Comparison of ENCODE assay signal across 8 cellular contexts in genomic region chr15:34318277-34319079, GRCh38. TPM values are rescaled to one million over a fixed set of nuclear protein-coding genes. Genes with fewer than 3 reads are reported as not detected.
DNase-seq lines count a peak whose midpoint lies in the region; ATAC-seq, FAIRE-seq and TF ChIP-seq lines count a peak whose summit lies in the region.

No MANE protein-coding gene starts in this region.

- TF ChIP-seq CTCF in transverse colon (IDR thresholded peaks at IDR 0.05), result no peak

- H3K4me1 ChIP-seq in SJCRH30, result no peaks in the 10 kb centered on the region; the same call in 1 of the 2 replicates
- peaks cover 0 to 28% (median 5%) of the 10 kb centered on the region in 4 donors for H3K4me1 ChIP-seq in transverse colon

- no peaks in the 10 kb centered on the region for H3K9me3 ChIP-seq in SJCRH30 (replicated peaks)
- no peaks in the 10 kb centered on the region for H3K9me3 ChIP-seq in transverse colon

- peaks cover 2% of the 10 kb centered on the region for H3K9me3 Mint-ChIP-seq in memory B cell

- no peaks in the 10 kb centered on the region for H3K27me3 Mint-ChIP-seq in memory B cell

- DNase-seq in ELF-1 (ENCODE audit: low read depth, low spot score), result peak; percentile 75
- peak; percentile 18 for DNase-seq in HuH-7.5 (ENCODE audit: low spot score)
- DNase-seq in SJCRH30, result peak; percentile 58 to 75
- DNase-seq in memory B cell (ENCODE audit: low spot score in 2 of 2), result no peak
- peak; percentile 80 for DNase-seq in transverse colon

- H3K36me3 ChIP-seq in SJCRH30 (no peaks in the 10 kb centered on the region), transverse colon (no peaks in the 10 kb centered on the region)

- in situ Hi-C loops in transverse colon (cut with MboI; ENCODE audit: low pct_ligation_motif_present in 1 of 4, low pct_unique_long_range_greater_than_20kb in 1 of 4, low sequenced_read_pairs in 3 of 4), result no loop called here

- intact Hi-C loops in transverse colon (cut with DNase I; ENCODE audit: low total_unique reads), result no loop called here

- ATAC-seq in GM21381 (IDR thresholded peaks at IDR 0.05; ENCODE audit: unreplicated experiment), result peak; percentile 63
- ATAC-seq in memory B cell (ENCODE audit: low read depth), result peak; percentile 87
- ATAC-seq in HG03139 (IDR thresholded peaks at IDR 0.05; ENCODE audit: unreplicated experiment), result no peak

- H3K27me3 ChIP-seq in SJCRH30 (no peaks in the 10 kb centered on the region), transverse colon (no peaks in the 10 kb centered on the region)

- peaks cover 31% of the 10 kb centered on the region for H3K4me1 Mint-ChIP-seq in memory B cell

- H3K36me3 Mint-ChIP-seq in memory B cell, result peaks cover 16% of the 10 kb centered on the region

- H3K4me3 Mint-ChIP-seq in memory B cell, result peak overlapping the region; percentile 97

- peak overlapping the region; percentile 82 for H3K27ac Mint-ChIP-seq in memory B cell

- TF ChIP-seq POLR2A in transverse colon (IDR thresholded peaks at IDR 0.05), result peak; percentile 84

- FAIRE-seq in endometrium (lab: Jason Lieb, UNC), result peak; percentile 62

- no peak overlapping the region for H3K27ac ChIP-seq in SJCRH30
- peak overlapping the region; percentile 65 to 83 (median 74) for H3K27ac ChIP-seq in transverse colon

- H3K4me3 ChIP-seq in SJCRH30 (peak overlapping the region; percentile 58), transverse colon (peak overlapping the region; percentile 31 to 61 (median 42))

- TF ChIP-seq EP300 in transverse colon (IDR thresholded peaks at IDR 0.05; ENCODE audit: low read depth), result no peak

- WGBS in transverse colon (ENCODE audit: low coverage in 1 of 2), 2 donors, result 13 to 17% methylated on average over 4 to 10 of the region's 10 CpGs

RNA-seq across cellular contexts. Expression of gene SLC12A6, which starts 19.1 kb away (rescaled TPM):
- total RNA-seq in SJCRH30 (2014; rRNA removed; shearing (Covaris generic)), result 9.3 and 10.7 TPM in 2 replicates
- 10 to 100 TPM in 3 of 4 donors, 1 to 10 TPM in 1; 9.2 to 52.6 (median 26.9) TPM for total RNA-seq in transverse colon

RNA-seq across cellular contexts. Expression of gene NOP10, which starts 24.5 kb away (rescaled TPM):
- 257 and 288 TPM in 2 replicates for total RNA-seq in SJCRH30 (2014; rRNA removed; shearing (Covaris generic))
- 100 to 1,000 TPM in 3 of 4 donors, 10 to 100 TPM in 1; 41.1 to 166 (median 152) TPM for total RNA-seq in transverse colon

RNA-seq across cellular contexts. Expression of gene NUTM1, which starts 24.6 kb away (rescaled TPM):
- 0.04 TPM in 1 of 2 replicates, not detected in the other for total RNA-seq in SJCRH30 (2014; rRNA removed; shearing (Covaris generic))
- not detected for total RNA-seq in transverse colon

RNA-seq across cellular contexts. Expression of gene LPCAT4, which starts 48.5 kb away (rescaled TPM):
- total RNA-seq in SJCRH30 (2014; rRNA removed; shearing (Covaris generic)), result 18.3 and 30.7 TPM in 2 replicates
- 100 to 1,000 TPM; 109 to 380 (median 143) TPM for total RNA-seq in transverse colon

Comparison
In these comparisons a context has a peak if more than half of its experiments do, and no peak if none do; other contexts are left out.
1. DNase-seq: peak in ELF-1 (single experiment), HuH-7.5 (single experiment), SJCRH30 (2 of 2) and transverse colon (single experiment); none in memory B cell (0 of 2).